ENCODE assay signal across 12 cellular contexts in genomic region chr4:185332575-185333464, GRCh38.
DNase-seq lines count a peak whose midpoint lies in the region; ATAC-seq lines count a peak whose summit lies in the region.
"Had no signal": no experiment of that assay in that cellular context is flagged by ENCODE, and none has a peak within 500 bp of the region (broad histone marks: within the 10 kb centered on the region; RNA-seq: fewer than 3 reads in every experiment).

No MANE protein-coding gene starts in this region.

- peaks cover 0 to 5% (median 0%) of the 10 kb centered on the region in 11 donors for H3K9me3 Mint-ChIP-seq in naive thymus-derived CD4-positive, alpha-beta T cell
- H3K9me3 Mint-ChIP-seq in immature natural killer cell: no peaks in the 10 kb centered on the region
- H3K9me3 Mint-ChIP-seq: activated T-cell treated with anti-CD3 and anti-CD28 coated beads, Interleukin-2, amount 50 U/mL, for 4 hours had no signal

- H3K27me3 ChIP-seq in naive thymus-derived CD4-positive, alpha-beta T cell (ENCODE audit: control insufficient read depth in 2 of 2, insufficient read depth in 2 of 2, low read length in 2 of 2): no peaks in the 10 kb centered on the region

- no peak overlapping the region for H3K27ac ChIP-seq in naive thymus-derived CD4-positive, alpha-beta T cell (ENCODE audit: low read depth, low read length)

- DNase-seq in NCI-H1930 (lab: John Stamatoyannopoulos, UW): peak; percentile 54 to 80
- DNase-seq in naive thymus-derived CD4-positive, alpha-beta T cell: no peak
- no peak for DNase-seq in NCI-H524 (lab: John Stamatoyannopoulos, UW)
- no peak for DNase-seq in ACHN
- DNase-seq in immature natural killer cell: no peak
- DNase-seq: activated T-cell treated with anti-CD3 and anti-CD28 coated beads, Interleukin-2, amount 50 U/mL, for 4 hours; Calu3; foreskin fibroblast had no signal

- CTCF ChIA-PET in naive thymus-derived CD4-positive, alpha-beta T cell (lab: Charles Lee): no interaction called here

- POLR2A ChIA-PET in naive thymus-derived CD4-positive, alpha-beta T cell (lab: Charles Lee): no interaction called here

- no peaks in the 10 kb centered on the region for H3K36me3 ChIP-seq in naive thymus-derived CD4-positive, alpha-beta T cell (ENCODE audit: control insufficient read depth in 2 of 3, insufficient read depth in 3 of 3, low read length in 3 of 3)

- no peaks in the 10 kb centered on the region for H3K4me1 ChIP-seq in naive thymus-derived CD4-positive, alpha-beta T cell (ENCODE audit: control insufficient read depth in 2 of 2, insufficient read depth in 2 of 2, low read length in 2 of 2)

- H3K4me3 ChIP-seq in naive thymus-derived CD4-positive, alpha-beta T cell (ENCODE audit: low read length): no peak overlapping the region

- peaks cover 0 to 5% (median 0%) of the 10 kb centered on the region in 7 donors for H3K4me1 Mint-ChIP-seq in naive thymus-derived CD4-positive, alpha-beta T cell
- no peaks in the 10 kb centered on the region for H3K4me1 Mint-ChIP-seq in immature natural killer cell

- intact Hi-C loops in naive thymus-derived CD4-positive, alpha-beta T cell (cut with micrococcal nuclease): no loop called here

- ATAC-seq in GM18520 (IDR thresholded peaks at IDR 0.05; ENCODE audit: unreplicated experiment) (peak; percentile 73), GM21360 (IDR thresholded peaks at IDR 0.05; ENCODE audit: unreplicated experiment) (peak; percentile 79), HG02973 (IDR thresholded peaks at IDR 0.05; ENCODE audit: unreplicated experiment) (peak; percentile 76)
- ATAC-seq in naive thymus-derived CD4-positive, alpha-beta T cell: no peak
- ATAC-seq: activated T-cell treated with anti-CD3 and anti-CD28 coated beads, Interleukin-2, amount 50 U/mL, for 4 hours; left lobe of liver had no signal

- no peaks in the 10 kb centered on the region for H3K27me3 Mint-ChIP-seq in naive thymus-derived CD4-positive, alpha-beta T cell
- H3K27me3 Mint-ChIP-seq in immature natural killer cell (ENCODE audit: low read depth in 3 of 3): no peaks in the 10 kb centered on the region

- in situ Hi-C loops in ACHN (cut with HindIII; ENCODE audit: low pct_ligation_motif_present, low pct_unique_long_range_greater_than_20kb, low sequenced_read_pairs): no loop called here

- no peaks in the 10 kb centered on the region for H3K9me3 ChIP-seq in naive thymus-derived CD4-positive, alpha-beta T cell (ENCODE audit: control insufficient read depth in 2 of 3, low read length in 3 of 3)

- no peak overlapping the region for H3K4me3 Mint-ChIP-seq in naive thymus-derived CD4-positive, alpha-beta T cell
- no peak overlapping the region for H3K4me3 Mint-ChIP-seq in immature natural killer cell
- H3K4me3 Mint-ChIP-seq: activated T-cell treated with anti-CD3 and anti-CD28 coated beads, Interleukin-2, amount 50 U/mL, for 4 hours had no signal

- no peak overlapping the region for H3K27ac Mint-ChIP-seq in naive thymus-derived CD4-positive, alpha-beta T cell
- no peak overlapping the region for H3K27ac Mint-ChIP-seq in immature natural killer cell

- H3K36me3 Mint-ChIP-seq in naive thymus-derived CD4-positive, alpha-beta T cell: peaks cover 4 to 54% (median 34%) of the 10 kb centered on the region in 5 donors
- H3K36me3 Mint-ChIP-seq in immature natural killer cell: peaks cover 9 to 19% (median 15%) of the 10 kb centered on the region in 3 donors

Comparison
In these comparisons a context has a peak if more than half of its experiments do, and no peak if none do; other contexts are left out.
1. DNase-seq: peak in NCI-H1930 (2 of 2); none in naive thymus-derived CD4-positive, alpha-beta T cell (0 of 9), NCI-H524 (0 of 2), ACHN (single experiment) and immature natural killer cell (0 of 3).